21 cellular contexts compared by ENCODE assay signal in genomic region chr1:235516862-235517446, GRCh38. TPM values are rescaled to one million over a fixed set of nuclear protein-coding genes. Genes with fewer than 3 reads are reported as not detected.
A peak's percentile ranks its signal among the peaks of the same experiment; 100 is the strongest.
DNase-seq lines count a peak whose midpoint lies in the region; ATAC-seq and TF ChIP-seq lines count a peak whose summit lies in the region.
"Had no signal": no experiment of that assay in that cellular context is flagged by ENCODE, and none has a peak within 500 bp of the region (broad histone marks: within the 10 kb centered on the region; RNA-seq: fewer than 3 reads in every experiment).

No MANE protein-coding gene starts in this region.

- H3K27ac ChIP-seq in GM23338 (ENCODE audit: low read depth) = no peak overlapping the region
- H3K27ac ChIP-seq in neural progenitor cell = no peak overlapping the region
- H3K27ac ChIP-seq: brain microvascular endothelial cell, left ventricle myocardium inferior, transverse colon had no signal

- CTCF ChIA-PET in activated CD8-positive, alpha-beta memory T cell treated with anti-CD3 and anti-CD28 coated beads, Interleukin-2, amount 10 ng/mL, durations not matched to agents 7 days and 5 days (lab: Charles Lee) = interaction anchor here (1.3 kb wide), 1 partner anchor 12 kb away, joined by 3 read pairs; the partner anchor contains the start of gene B3GALNT2

- H3F3A ChIP-seq in GM23338 (replicated peaks; ENCODE audit: low read depth) (no peaks in the 10 kb centered on the region), neural progenitor cell (ENCODE audit: low read depth) (no peaks in the 10 kb centered on the region)

- H3K36me3 ChIP-seq in GM23338 (ENCODE audit: insufficient read depth) (no peaks in the 10 kb centered on the region), neural progenitor cell (no peaks in the 10 kb centered on the region)
- H3K36me3 ChIP-seq: brain microvascular endothelial cell, left ventricle myocardium inferior, transverse colon had no signal

- DNase-seq in GM23338 (ENCODE audit: low spot score) (no peak), NCI-H69 (lab: John Stamatoyannopoulos, UW) (peak; percentile 19), neural progenitor cell (ENCODE audit: low spot score) (no peak), epidermal melanocyte (ENCODE audit: insufficient read length, low spot score) (no peak), NCI-H1694 (lab: John Stamatoyannopoulos, UW) (no peak)
- no peak for DNase-seq in activated CD8-positive, alpha-beta memory T cell treated with anti-CD3 and anti-CD28 coated beads, Interleukin-2, amount 10 ng/mL, durations not matched to agents 7 days and 5 days
- DNase-seq: brain microvascular endothelial cell; CD4-positive, alpha-beta memory T cell; DMS53; Kasumi-1; left ventricle myocardium inferior; NCI-H1048; NCI-H2107; NCI-H524 treated with DMSO at 0.1 percent for 48 hours; posterior cingulate gyrus; transverse colon had no signal

- H3K4me1 Mint-ChIP-seq in GM23338 (no peaks in the 10 kb centered on the region; the same call in 2 of the 3 replicates), neural progenitor cell (no peaks in the 10 kb centered on the region)
- no peaks in the 10 kb centered on the region for H3K4me1 Mint-ChIP-seq in activated CD8-positive, alpha-beta memory T cell treated with anti-CD3 and anti-CD28 coated beads, Interleukin-2, amount 10 ng/mL, durations not matched to agents 7 days and 5 days
- H3K4me1 Mint-ChIP-seq: nephron had no signal

- H3K4me2 ChIP-seq in GM23338 = no peak overlapping the region
- no peak overlapping the region for H3K4me2 ChIP-seq in neural progenitor cell

- H2AFZ ChIP-seq in GM23338 (no peak overlapping the region), neural progenitor cell (replicated peaks) (peak overlapping the region; percentile 38)

- H3K9ac ChIP-seq in neural progenitor cell = no peak overlapping the region

- ATAC-seq in GM18867 (IDR thresholded peaks at IDR 0.05; ENCODE audit: unreplicated experiment) (peak; percentile 56), GM23338 (peak; percentile 52), GM21786 (IDR thresholded peaks at IDR 0.05; ENCODE audit: unreplicated experiment) (no peak)
- no peak for ATAC-seq in activated CD8-positive, alpha-beta memory T cell treated with anti-CD3 and anti-CD28 coated beads, Interleukin-2, amount 10 ng/mL, durations not matched to agents 7 days and 5 days

- no peaks in the 10 kb centered on the region for H3K9me3 ChIP-seq in neural progenitor cell (ENCODE audit: low read depth)
- H3K9me3 ChIP-seq: left ventricle myocardium inferior, transverse colon had no signal

- H3K4me3 ChIP-seq in GM23338 (no peak overlapping the region), neural progenitor cell (no peak overlapping the region)
- H3K4me3 ChIP-seq: left ventricle myocardium inferior, transverse colon had no signal

- no peaks in the 10 kb centered on the region for H3K36me3 Mint-ChIP-seq in GM23338 (ENCODE audit: low read depth)
- no peaks in the 10 kb centered on the region for H3K36me3 Mint-ChIP-seq in neural progenitor cell
- H3K36me3 Mint-ChIP-seq in activated CD8-positive, alpha-beta memory T cell treated with anti-CD3 and anti-CD28 coated beads, Interleukin-2, amount 10 ng/mL, durations not matched to agents 7 days and 5 days = no peaks in the 10 kb centered on the region
- H3K36me3 Mint-ChIP-seq: CD4-positive, alpha-beta memory T cell had no signal

- TF ChIP-seq CTCF in GM23338 (conservative IDR thresholded peaks at IDR 0.05; ENCODE audit: low read depth in 2 of 2) = no peak
- TF ChIP-seq CTCF in neural progenitor cell (IDR thresholded peaks at IDR 0.05) = no peak

- H3K9me2 ChIP-seq in GM23338 (ENCODE audit: insufficient read depth) = no peaks in the 10 kb centered on the region

- H3K9me3 Mint-ChIP-seq in GM23338 (no peaks in the 10 kb centered on the region), neural progenitor cell (no peaks in the 10 kb centered on the region)
- H3K9me3 Mint-ChIP-seq in activated CD8-positive, alpha-beta memory T cell treated with anti-CD3 and anti-CD28 coated beads, Interleukin-2, amount 10 ng/mL, durations not matched to agents 7 days and 5 days (ENCODE audit: low read depth) = no peaks in the 10 kb centered on the region
- H3K9me3 Mint-ChIP-seq: activated T-helper 2 cell treated with anti-CD3 and anti-CD28 coated beads, Interferon-gamma antibody, Interleukin-2, Interleukin-4, amounts not matched to agents 10 μg/mL and 5 μg/mL and 100 μg/mL, durations not matched to agents 14 hours and 24 hours and 36 hours; nephron; stimulated activated naive CD8-positive, alpha-beta T cell treated with anti-CD3 and anti-CD28 coated beads, Interleukin-15, Interleukin-2, amounts not matched to agents 100 ng/mL and 50 ng/mL, for 24 hours had no signal

- H3K79me2 ChIP-seq in GM23338 (replicated peaks; ENCODE audit: insufficient read depth) (no peaks in the 10 kb centered on the region), neural progenitor cell (ENCODE audit: low read depth) (no peaks in the 10 kb centered on the region)

- no peak overlapping the region for H3K4me3 Mint-ChIP-seq in GM23338
- no peak overlapping the region for H3K4me3 Mint-ChIP-seq in neural progenitor cell
- no peak overlapping the region for H3K4me3 Mint-ChIP-seq in activated CD8-positive, alpha-beta memory T cell treated with anti-CD3 and anti-CD28 coated beads, Interleukin-2, amount 10 ng/mL, durations not matched to agents 7 days and 5 days
- H3K4me3 Mint-ChIP-seq: CD4-positive, alpha-beta memory T cell; nephron; stimulated activated naive CD8-positive, alpha-beta T cell treated with anti-CD3 and anti-CD28 coated beads, Interleukin-15, Interleukin-2, amounts not matched to agents 100 ng/mL and 50 ng/mL, for 24 hours had no signal

- no peak overlapping the region for H3K27ac Mint-ChIP-seq in GM23338
- H3K27ac Mint-ChIP-seq in neural progenitor cell = no peak overlapping the region
- no peak overlapping the region for H3K27ac Mint-ChIP-seq in activated CD8-positive, alpha-beta memory T cell treated with anti-CD3 and anti-CD28 coated beads, Interleukin-2, amount 10 ng/mL, durations not matched to agents 7 days and 5 days
- H3K27ac Mint-ChIP-seq: activated T-helper 2 cell treated with anti-CD3 and anti-CD28 coated beads, Interferon-gamma antibody, Interleukin-2, Interleukin-4, amounts not matched to agents 10 μg/mL and 5 μg/mL and 100 μg/mL, durations not matched to agents 14 hours and 24 hours and 36 hours; CD4-positive, alpha-beta memory T cell; nephron; stimulated activated naive CD8-positive, alpha-beta T cell treated with anti-CD3 and anti-CD28 coated beads, Interleukin-15, Interleukin-2, amounts not matched to agents 100 ng/mL and 50 ng/mL, for 24 hours had no signal

- no peaks in the 10 kb centered on the region for H3K27me3 Mint-ChIP-seq in GM23338 (ENCODE audit: insufficient read depth, low read depth, poor library complexity)
- no peaks in the 10 kb centered on the region for H3K27me3 Mint-ChIP-seq in neural progenitor cell (ENCODE audit: insufficient read depth, low read depth)
- peaks cover 10% of the 10 kb centered on the region for H3K27me3 Mint-ChIP-seq in activated CD8-positive, alpha-beta memory T cell treated with anti-CD3 and anti-CD28 coated beads, Interleukin-2, amount 10 ng/mL, durations not matched to agents 7 days and 5 days

- H3K4me1 ChIP-seq in GM23338 (ENCODE audit: insufficient read depth) (no peaks in the 10 kb centered on the region), neural progenitor cell (no peaks in the 10 kb centered on the region)
- H3K4me1 ChIP-seq: left ventricle myocardium inferior, transverse colon had no signal

- no peaks in the 10 kb centered on the region for H3K27me3 ChIP-seq in GM23338 (ENCODE audit: insufficient read depth)
- H3K27me3 ChIP-seq in neural progenitor cell = no peaks in the 10 kb centered on the region
- H3K27me3 ChIP-seq: brain microvascular endothelial cell, transverse colon had no signal

- H4K20me1 ChIP-seq in GM23338 (replicated peaks; ENCODE audit: insufficient read depth) = no peaks in the 10 kb centered on the region
- H4K20me1 ChIP-seq in neural progenitor cell (ENCODE audit: low read depth) = no peaks in the 10 kb centered on the region

TF ChIP-seq in GM23338, 12 proteins besides CTCF, POLR2A, EP300 and RAD21 (continues in another document):
- TF ChIP-seq JUNB (IDR thresholded peaks at IDR 0.05; ENCODE audit: unreplicated experiment) = no peak

RNA-seq across cellular contexts. Expression of gene B3GALNT2, which starts 12.7 kb away (rescaled TPM):
- 36.6 and 48.8 TPM in 2 replicates for total RNA-seq in GM23338 (2014; rRNA removed; shearing (Covaris generic))
- polyA plus RNA-seq in GM23338 (2016; fragmentation: Nextera tagmentation; extraction: Ambion mirVana) = 12.8 and 14.4 TPM in 2 replicates
- 42.7 and 43.0 TPM in 2 replicates for total RNA-seq in neural progenitor cell (ENCODE audit: low replicate concordance)
- 10 to 100 TPM; 13.5 to 14.6 TPM for total RNA-seq in activated CD8-positive, alpha-beta memory T cell treated with anti-CD3 and anti-CD28 coated beads, Interleukin-2, amount 10 ng/mL, durations not matched to agents 7 days and 5 days

Comparison
In these comparisons a context has a peak if more than half of its experiments do, and no peak if none do; other contexts are left out.
1. ATAC-seq: peak in GM18867 (single experiment) and GM23338 (single experiment); none in GM21786 (single experiment) and activated CD8-positive, alpha-beta memory T cell treated with anti-CD3 and anti-CD28 coated beads, Interleukin-2, amount 10 ng/mL, durations not matched to agents 7 days and 5 days (single experiment).